26 cellular contexts compared by ENCODE assay signal in the genomic region with DNA sequence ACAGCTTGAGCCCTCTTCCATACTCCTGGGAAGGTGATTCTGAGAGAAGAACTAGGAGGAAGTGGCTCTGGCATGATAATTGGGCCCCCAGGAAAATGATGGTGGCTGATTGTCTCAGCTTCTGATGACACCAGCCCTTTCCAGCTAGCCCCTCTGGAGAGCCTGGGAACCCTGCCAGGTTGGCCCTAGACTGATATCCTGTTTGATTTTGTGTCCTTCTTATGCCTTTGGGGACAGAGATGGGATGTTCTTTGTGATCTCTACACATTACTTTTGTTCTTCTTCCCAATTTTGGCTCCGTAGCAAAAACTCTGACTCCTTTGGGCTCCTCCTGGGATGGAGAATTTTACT. TPM values are rescaled to one million over a fixed set of nuclear protein-coding genes. Genes with fewer than 3 reads are reported as not detected.
"Had no signal": no experiment of that assay in that cellular context is flagged by ENCODE, and none has a peak within 500 bp of the region (broad histone marks: within the 10 kb centered on the region; RNA-seq: fewer than 3 reads in every experiment).

No MANE protein-coding gene starts in this region.

- H3K4me3 Mint-ChIP-seq: activated CD4-positive, alpha-beta T cell treated with anti-CD3 and anti-CD28 coated beads, Interleukin-2, amount 10 ng/mL, durations not matched to agents 24 days and 14 days; activated naive CD4-positive, alpha-beta T cell treated with anti-CD3 and anti-CD28 coated beads, Interleukin-2, amount 10 ng/mL, durations not matched to agents 7 days and 5 days; activated naive CD8-positive, alpha-beta T cell treated with anti-CD3 and anti-CD28 coated beads for 36 hours; activated T-cell treated with anti-CD3 and anti-CD28 coated beads, Interleukin-2, amount 50 U/mL, for 4 hours; T-helper 17 cell; WTC11 had no signal

- H3K4me1 Mint-ChIP-seq: activated CD4-positive, alpha-beta T cell treated with anti-CD3 and anti-CD28 coated beads, Interleukin-2, amount 10 ng/mL, durations not matched to agents 24 days and 14 days; activated naive CD4-positive, alpha-beta T cell treated with anti-CD3 and anti-CD28 coated beads, Interleukin-2, amount 10 ng/mL, durations not matched to agents 7 days and 5 days; activated naive CD8-positive, alpha-beta T cell treated with anti-CD3 and anti-CD28 coated beads for 36 hours; T-helper 17 cell had no signal

- H3K9me3 ChIP-seq: Peyer's patch, SJSA1 had no signal

- H3K36me3 ChIP-seq: brain microvascular endothelial cell, cardiac muscle cell, Peyer's patch, SJSA1 had no signal

- H3K4me1 ChIP-seq: Peyer's patch, SJSA1 had no signal

- ATAC-seq: activated T-cell treated with anti-CD3 and anti-CD28 coated beads, Interleukin-2, amount 50 U/mL, for 4 hours; T-helper 17 cell; WTC11 had no signal

- H3K27me3 ChIP-seq: Peyer's patch had no signal

- H3K27ac ChIP-seq: brain microvascular endothelial cell, cardiac muscle cell, Peyer's patch, RWPE1, SJSA1 had no signal

- H3K9me3 Mint-ChIP-seq: activated CD4-positive, alpha-beta T cell treated with anti-CD3 and anti-CD28 coated beads, Interleukin-2, amount 10 ng/mL, durations not matched to agents 24 days and 14 days; activated naive CD4-positive, alpha-beta T cell treated with anti-CD3 and anti-CD28 coated beads, Interleukin-2, amount 10 ng/mL, durations not matched to agents 7 days and 5 days; activated naive CD8-positive, alpha-beta T cell treated with anti-CD3 and anti-CD28 coated beads for 36 hours; activated T-cell treated with anti-CD3 and anti-CD28 coated beads, Interleukin-2, amount 50 U/mL, for 4 hours had no signal

- H3K4me3 ChIP-seq: cardiac muscle cell, Peyer's patch, SJSA1 had no signal

- H3K36me3 Mint-ChIP-seq: activated naive CD4-positive, alpha-beta T cell treated with anti-CD3 and anti-CD28 coated beads, Interleukin-2, amount 10 ng/mL, durations not matched to agents 7 days and 5 days; activated naive CD8-positive, alpha-beta T cell treated with anti-CD3 and anti-CD28 coated beads for 36 hours; WTC11 had no signal

- H3K27ac Mint-ChIP-seq: activated CD4-positive, alpha-beta T cell treated with anti-CD3 and anti-CD28 coated beads, Interleukin-2, amount 10 ng/mL, durations not matched to agents 24 days and 14 days; activated naive CD4-positive, alpha-beta T cell treated with anti-CD3 and anti-CD28 coated beads, Interleukin-2, amount 10 ng/mL, durations not matched to agents 7 days and 5 days; activated naive CD8-positive, alpha-beta T cell treated with anti-CD3 and anti-CD28 coated beads for 36 hours; T-helper 17 cell; WTC11 had no signal

- DNase-seq: activated CD4-positive, alpha-beta T cell treated with anti-CD3 and anti-CD28 coated beads, Interleukin-2, amount 10 ng/mL, durations not matched to agents 24 days and 14 days; activated CD4-positive, alpha-beta T cell treated with anti-CD3 and anti-CD28 coated beads, Interleukin-2, amount 50 U/mL, for 48 hours; activated CD4-positive, CD25-positive, alpha-beta regulatory T cell treated with anti-CD3 and anti-CD28 coated beads, Interleukin-2, amount 50 U/mL, for 72 hours; activated CD8-positive, alpha-beta memory T cell treated with anti-CD3 and anti-CD28 coated beads for 24 hours; activated gamma-delta T cell; activated naive CD4-positive, alpha-beta T cell treated with anti-CD3 and anti-CD28 coated beads, Interleukin-2, amount 10 ng/mL, durations not matched to agents 7 days and 5 days; activated naive CD8-positive, alpha-beta T cell treated with anti-CD3 and anti-CD28 coated beads for 36 hours; activated T-cell treated with anti-CD3 and anti-CD28 coated beads, Interleukin-2, amount 50 U/mL, for 4 hours; brain microvascular endothelial cell; Karpas-422; NCI-H1930; NCI-H2171 treated with DMSO at 0.1 percent for 48 hours; NCI-H226; NCI-H510A treated with DMSO at 0.1 percent for 48 hours; NCI-H774; NK-92 treated with Interleukin-12 subunit alpha and Interleukin-12 subunit beta, amount 100 ng/mL, for 24 hours; OCI-M1; Peyer's patch; Right ventricle myocardium superior; T-helper 17 cell; T-helper 9 cell had no signal

RNA-seq across cellular contexts. Expression of a gene that starts 39.7 kb away (rescaled TPM):
- total RNA-seq: activated CD4-positive, alpha-beta T cell treated with anti-CD3 and anti-CD28 coated beads, Interleukin-2, amount 10 ng/mL, durations not matched to agents 24 days and 14 days; activated naive CD8-positive, alpha-beta T cell treated with anti-CD3 and anti-CD28 coated beads for 36 hours; activated T-cell treated with anti-CD3 and anti-CD28 coated beads, Interleukin-2, amount 50 U/mL, for 4 hours; cardiac muscle cell; Peyer's patch; Right ventricle myocardium superior; SJSA1; T-helper 17 cell; WTC11 had no signal
- polyA plus RNA-seq: adipose tissue had no signal
